ENCODE assay signal across 13 cellular contexts in genomic region chr5:102283111-102283797, GRCh38. TPM values are rescaled to one million over a fixed set of nuclear protein-coding genes. Genes with fewer than 3 reads are reported as not detected.
DNase-seq lines count a peak whose midpoint lies in the region; ATAC-seq and TF ChIP-seq lines count a peak whose summit lies in the region.
"Had no signal": no experiment of that assay in that cellular context is flagged by ENCODE, and none has a peak within 500 bp of the region (broad histone marks: within the 10 kb centered on the region; RNA-seq: fewer than 3 reads in every experiment).

No MANE protein-coding gene starts in this region.

- intact Hi-C loops in lower leg skin (cut with DNase I; ENCODE audit: low total_unique reads) = no loop called here

- TF ChIP-seq CTCF in lower leg skin (IDR thresholded peaks at IDR 0.05) = no peak

- H3K4me3 ChIP-seq in lower leg skin (ENCODE audit: low read depth, poor library complexity, severe bottlenecking) = no peak overlapping the region
- H3K4me3 ChIP-seq: smooth muscle cell, testis had no signal

- DNase-seq in NOMO-1 treated with DMSO at 0.1 percent for 48 hours (lab: John Stamatoyannopoulos, UW; ENCODE audit: unreplicated experiment) (peak; percentile 84), lower leg skin (ENCODE audit: low spot score in 2 of 2) (no peak), erythroblast (lab: John Stamatoyannopoulos, UW) (no peak)
- DNase-seq: activated CD8-positive, alpha-beta T cell treated with anti-CD3 and anti-CD28 coated beads for 36 hours; NCI-H2171 treated with DMSO at 0.1 percent for 48 hours; T1000; testis had no signal

- ATAC-seq in GM19324 (IDR thresholded peaks at IDR 0.05; ENCODE audit: low FRiP score, unreplicated experiment) = peak; percentile 50
- ATAC-seq in HG03066 (IDR thresholded peaks at IDR 0.05; ENCODE audit: low read depth, unreplicated experiment) = peak; percentile 52
- no peak for ATAC-seq in HG03039 (IDR thresholded peaks at IDR 0.05; ENCODE audit: unreplicated experiment)
- no peak for ATAC-seq in GM19351 (IDR thresholded peaks at IDR 0.05; ENCODE audit: unreplicated experiment)
- ATAC-seq: activated CD8-positive, alpha-beta T cell treated with anti-CD3 and anti-CD28 coated beads for 36 hours; Panc1 had no signal

- no peak for TF ChIP-seq POLR2A in lower leg skin (IDR thresholded peaks at IDR 0.05)
- TF ChIP-seq POLR2A in erythroblast (IDR thresholded peaks at IDR 0.05; ENCODE audit: low read length) = no peak

- 72 to 74% methylated on average over 2 of the region's 2 CpGs for WGBS in lower leg skin, 2 donors

RNA-seq across cellular contexts. Expression of gene SLCO4C1, which starts 12.8 kb away (rescaled TPM):
- 1 to 10 TPM in 2 of 4 donors, under 1 TPM in 2; 0.30 to 1.3 (median 0.94) TPM for total RNA-seq in lower leg skin

Comparison
In these comparisons a context has a peak if more than half of its experiments do, and no peak if none do; other contexts are left out.
1. ATAC-seq: peak in GM19324 (single experiment) and HG03066 (single experiment); none in HG03039 (single experiment) and GM19351 (single experiment).